8 cellular contexts compared by ENCODE assay signal in genomic region chr16:57091990-57092785, GRCh38. TPM values are rescaled to one million over a fixed set of nuclear protein-coding genes. Genes with fewer than 3 reads are reported as not detected.
DNase-seq lines count a peak whose midpoint lies in the region; ATAC-seq and TF ChIP-seq lines count a peak whose summit lies in the region.

Gene CPNE2 (plus strand): TSS chr16:57092583. CDS start chr16:57110743, 18,160 bp downstream.

- TF ChIP-seq CTCF in RWPE1 (conservative IDR thresholded peaks at IDR 0.05; ENCODE audit: low read depth) = no peak

- peak within 1 kb of the TSS; percentile 77 for H3K27ac ChIP-seq in RWPE1

- DNase-seq in activated CD4-positive, CD25-positive, alpha-beta regulatory T cell (lab: John Stamatoyannopoulos, UW) = no peak
- DNase-seq in RWPE1 (ENCODE audit: low spot score) (peak; percentile 60), T47D (ENCODE audit: low read depth in 1 of 2, low spot score in 1 of 2) (peak; percentile 51 to 54), renal cortical epithelial cell (ENCODE audit: low read depth) (no peak)

- no peaks in the 10 kb centered on the region for H3K9me3 ChIP-seq in iPS-18c (ENCODE audit: control insufficient read depth, insufficient read depth, low read length)

- peak within 1 kb of the TSS; percentile 69 for H3K4me3 ChIP-seq in iPS-18c (ENCODE audit: insufficient read depth, low read depth, low read length)

- peak; percentile 52 to 57 for ATAC-seq in activated CD4-positive, CD25-positive, alpha-beta regulatory T cell treated with anti-CD3 and anti-CD28 coated beads, Interleukin-2, amount 50 U/mL, for 24 hours
- ATAC-seq in HG03175 (IDR thresholded peaks at IDR 0.05; ENCODE audit: unreplicated experiment) (peak; percentile 34), HG02981 (IDR thresholded peaks at IDR 0.05; ENCODE audit: unreplicated experiment) (no peak)

- POLR2A ChIA-PET in RWPE1 (lab: Yijun Ruan, JAX; ENCODE audit: low non-redundant PET) = interaction anchor here (0.9 kb wide), 1 partner anchor 207 kb away, joined by 3 read pairs; no protein-coding TSS in a partner anchor

- in situ Hi-C loops in T47D (cut with HindIII; ENCODE audit: low pct_unique_long_range_greater_than_20kb, low sequenced_read_pairs) = no loop called here

- CTCF ChIA-PET in RWPE1 (lab: Yijun Ruan, JAX) = interaction anchor here (0.6 to 2.7 kb wide), 23 partner anchors 8 to 625 kb away, joined by 3 to 26 read pairs (median 4); no protein-coding TSS in a partner anchor

RNA-seq across cellular contexts. Expression of gene CPNE2, which starts in this region (rescaled TPM):
- total RNA-seq in renal cortical epithelial cell = 28.8 and 32.2 TPM in 2 replicates

Comparison
In these comparisons a context has a peak if more than half of its experiments do, and no peak if none do; other contexts are left out.
1. DNase-seq: peak in RWPE1 (single experiment) and T47D (2 of 2); none in activated CD4-positive, CD25-positive, alpha-beta regulatory T cell (0 of 4) and renal cortical epithelial cell (single experiment).